In the genomic region with DNA sequence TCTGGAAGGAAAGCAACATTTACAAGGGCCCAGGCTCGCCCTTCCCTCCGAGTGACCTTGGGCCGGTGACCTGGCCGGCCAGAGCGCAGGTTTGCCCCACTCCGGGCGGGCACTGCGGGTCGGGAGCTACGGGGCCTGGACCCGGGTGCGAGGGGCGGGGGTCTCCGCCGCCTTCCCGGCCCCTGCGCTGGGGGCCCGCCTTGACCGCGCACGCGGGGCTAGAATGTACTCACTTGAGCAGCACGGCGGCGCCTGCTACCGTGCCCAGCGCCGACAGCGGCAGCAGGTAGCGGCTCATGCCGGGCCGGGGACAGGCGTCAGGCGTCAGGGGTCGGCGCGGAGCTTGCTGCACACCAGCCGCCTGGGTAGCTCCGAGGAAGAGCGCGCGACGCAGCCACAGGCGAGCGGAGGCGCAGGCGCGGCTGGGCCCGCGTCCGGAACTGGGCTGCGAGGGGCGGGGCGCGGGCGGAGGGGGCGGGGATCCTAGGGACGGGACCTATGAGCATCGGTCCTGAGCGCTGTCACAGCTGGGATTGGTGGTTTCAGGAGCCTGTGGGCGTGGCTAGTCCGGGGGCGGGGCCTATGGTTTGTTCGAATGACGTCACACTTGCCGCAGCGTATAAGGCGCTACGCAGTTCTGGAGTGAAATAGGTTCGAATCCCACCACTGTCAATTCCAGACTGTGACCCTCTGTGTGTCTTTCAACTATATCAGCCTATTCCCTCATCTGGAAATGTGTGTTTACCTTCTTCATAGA, we compare ENCODE assay signal across 8 cellular contexts. TPM values are rescaled to one million over a fixed set of nuclear protein-coding genes. Genes with fewer than 3 reads are reported as not detected.
DNase-seq lines count a peak whose midpoint lies in the region; ATAC-seq and TF ChIP-seq lines count a peak whose summit lies in the region.

A gene with protein sequence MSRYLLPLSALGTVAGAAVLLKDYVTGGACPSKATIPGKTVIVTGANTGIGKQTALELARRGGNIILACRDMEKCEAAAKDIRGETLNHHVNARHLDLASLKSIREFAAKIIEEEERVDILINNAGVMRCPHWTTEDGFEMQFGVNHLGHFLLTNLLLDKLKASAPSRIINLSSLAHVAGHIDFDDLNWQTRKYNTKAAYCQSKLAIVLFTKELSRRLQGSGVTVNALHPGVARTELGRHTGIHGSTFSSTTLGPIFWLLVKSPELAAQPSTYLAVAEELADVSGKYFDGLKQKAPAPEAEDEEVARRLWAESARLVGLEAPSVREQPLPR (minus strand): TSS at position 414 of the 757 bp plus-strand sequence. CDS start 116 bp downstream, at position 298.

- H3K4me3 Mint-ChIP-seq in Calu3 (ENCODE audit: low read depth, unreplicated experiment), result peak within 1 kb of the TSS; percentile 72

- H3K36me3 Mint-ChIP-seq in Calu3 (ENCODE audit: insufficient read depth, unreplicated experiment), result peaks cover 61% of the 10 kb centered on the region

- H3K9me3 Mint-ChIP-seq in Calu3 (ENCODE audit: low read depth, unreplicated experiment), result no peaks in the 10 kb centered on the region

- H3K27me3 Mint-ChIP-seq in Calu3 (ENCODE audit: unreplicated experiment), result peaks cover 13% of the 10 kb centered on the region

- no TSS peak for BruUV-seq in Calu3 (replicated peaks; lab: Mats Ljungman, UMichigan)

- no peak for TF ChIP-seq CTCF in Calu3 (IDR thresholded peaks at IDR 0.05; ENCODE audit: unreplicated experiment)
- no peak for TF ChIP-seq CTCF in mucosa of descending colon (IDR thresholded peaks at IDR 0.05)

- H3K9me3 ChIP-seq in mucosa of descending colon, result no peaks in the 10 kb centered on the region

- intact Hi-C loops in Calu3 (cut with micrococcal nuclease; ENCODE audit: unreplicated experiment) (loop anchor here (2.0 kb wide), 1 partner anchor 54 kb away; a partner anchor contains a TSS), mucosa of descending colon (cut with DNase I, micrococcal nuclease) (no loop called here)

- H3K4me1 Mint-ChIP-seq in Calu3 (ENCODE audit: low read depth, unreplicated experiment), result peaks cover 9% of the 10 kb centered on the region

- H3K36me3 ChIP-seq in mucosa of descending colon (ENCODE audit: low read depth), result peaks cover under 1% of the 10 kb centered on the region

- H3K4me3 ChIP-seq in mucosa of descending colon, result peak within 1 kb of the TSS; percentile 90

- TF ChIP-seq RAD21 in Ishikawa (IDR thresholded peaks at IDR 0.05; ENCODE audit: low read depth), result no peak

- ATAC-seq in GM21528 (IDR thresholded peaks at IDR 0.05; ENCODE audit: low FRiP score, unreplicated experiment) (peak; percentile 73), mucosa of descending colon (peak; percentile 99)

- no peak for TF ChIP-seq EP300 in Ishikawa (IDR thresholded peaks at IDR 0.05; ENCODE audit: borderline replicate concordance)

- peak; percentile 99 for DNase-seq in Calu3
- peak; percentile 96 for DNase-seq in OCI-M2 (lab: John Stamatoyannopoulos, UW; ENCODE audit: unreplicated experiment)
- peak; percentile 99 for DNase-seq in activated T-cell treated with anti-CD3 and anti-CD28 coated beads for 1 hour (ENCODE audit: low read depth)
- DNase-seq in epithelial cell of prostate (ENCODE audit: low read depth, low spot score), result peak; percentile 81
- DNase-seq in mucosa of descending colon, result peak; percentile 98 to 99 (median 99)
- peak; percentile 99 to 100 for DNase-seq in stimulated activated CD8-positive, alpha-beta memory T cell treated with anti-CD3 and anti-CD28 coated beads, Interleukin-2, amount 100 ng/mL, for 48 hours (ENCODE audit: low read depth in 2 of 2)

- peak within 1 kb of the TSS; percentile 46 for H3K27ac ChIP-seq in epithelial cell of prostate

- CTCF ChIA-PET in Calu3 (lab: Charles Lee), result interaction anchor here (0.6 to 1.0 kb wide), 2 partner anchors 25 to 146 kb away, joined by 3 to 5 read pairs; no protein-coding TSS in a partner anchor

- H3K4me1 ChIP-seq in mucosa of descending colon (ENCODE audit: low read depth), result peaks cover 8% of the 10 kb centered on the region

- H3K27ac Mint-ChIP-seq in Calu3 (ENCODE audit: unreplicated experiment), result peak within 1 kb of the TSS; percentile 66

TF ChIP-seq in Ishikawa, 13 proteins besides CTCF, POLR2A, EP300 and RAD21:
- TF ChIP-seq, protein P1, sequence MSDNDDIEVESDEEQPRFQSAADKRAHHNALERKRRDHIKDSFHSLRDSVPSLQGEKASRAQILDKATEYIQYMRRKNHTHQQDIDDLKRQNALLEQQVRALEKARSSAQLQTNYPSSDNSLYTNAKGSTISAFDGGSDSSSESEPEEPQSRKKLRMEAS (IDR thresholded peaks at IDR 0.05), result 0 out of 2 replicates have a peak, but pooled peaks have one; percentile 20
- TF ChIP-seq EGR1 (IDR thresholded peaks at IDR 0.05) (no peak), CREB1 (IDR thresholded peaks at IDR 0.05; ENCODE audit: low read depth) (peak; percentile 85), TAF1 (IDR thresholded peaks at IDR 0.05; ENCODE audit: low read depth) (peak; percentile 78), ZBTB7A (IDR thresholded peaks at IDR 0.05; ENCODE audit: low read depth) (peak; percentile 78; the same call in 1 of the 2 replicates), TCF12 (IDR thresholded peaks at IDR 0.05; ENCODE audit: low read depth) (peak; percentile 10; the same call in 1 of the 2 replicates), NFIC (IDR thresholded peaks at IDR 0.05) (no peak)
- TF ChIP-seq, protein P2, sequence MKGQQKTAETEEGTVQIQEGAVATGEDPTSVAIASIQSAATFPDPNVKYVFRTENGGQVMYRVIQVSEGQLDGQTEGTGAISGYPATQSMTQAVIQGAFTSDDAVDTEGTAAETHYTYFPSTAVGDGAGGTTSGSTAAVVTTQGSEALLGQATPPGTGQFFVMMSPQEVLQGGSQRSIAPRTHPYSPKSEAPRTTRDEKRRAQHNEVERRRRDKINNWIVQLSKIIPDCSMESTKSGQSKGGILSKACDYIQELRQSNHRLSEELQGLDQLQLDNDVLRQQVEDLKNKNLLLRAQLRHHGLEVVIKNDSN (IDR thresholded peaks at IDR 0.05), result no peak

RNA-seq across cellular contexts. Expression of the gene that starts here (rescaled TPM):
- total RNA-seq in Calu3 (2022) (50.1 and 54.5 TPM in 2 replicates), mucosa of descending colon (10 to 100 TPM; 46.1 to 59.5 (median 55.0) TPM)

Comparison
In these comparisons a context has a peak if more than half of its experiments do, and no peak if none do; other contexts are left out.
1. Peak in every context shown above with its lines: DNase-seq, ATAC-seq, H3K4me3 ChIP-seq and H3K27ac ChIP-seq.